Comparison of ENCODE assay signal across 8 cellular contexts in the genomic region with DNA sequence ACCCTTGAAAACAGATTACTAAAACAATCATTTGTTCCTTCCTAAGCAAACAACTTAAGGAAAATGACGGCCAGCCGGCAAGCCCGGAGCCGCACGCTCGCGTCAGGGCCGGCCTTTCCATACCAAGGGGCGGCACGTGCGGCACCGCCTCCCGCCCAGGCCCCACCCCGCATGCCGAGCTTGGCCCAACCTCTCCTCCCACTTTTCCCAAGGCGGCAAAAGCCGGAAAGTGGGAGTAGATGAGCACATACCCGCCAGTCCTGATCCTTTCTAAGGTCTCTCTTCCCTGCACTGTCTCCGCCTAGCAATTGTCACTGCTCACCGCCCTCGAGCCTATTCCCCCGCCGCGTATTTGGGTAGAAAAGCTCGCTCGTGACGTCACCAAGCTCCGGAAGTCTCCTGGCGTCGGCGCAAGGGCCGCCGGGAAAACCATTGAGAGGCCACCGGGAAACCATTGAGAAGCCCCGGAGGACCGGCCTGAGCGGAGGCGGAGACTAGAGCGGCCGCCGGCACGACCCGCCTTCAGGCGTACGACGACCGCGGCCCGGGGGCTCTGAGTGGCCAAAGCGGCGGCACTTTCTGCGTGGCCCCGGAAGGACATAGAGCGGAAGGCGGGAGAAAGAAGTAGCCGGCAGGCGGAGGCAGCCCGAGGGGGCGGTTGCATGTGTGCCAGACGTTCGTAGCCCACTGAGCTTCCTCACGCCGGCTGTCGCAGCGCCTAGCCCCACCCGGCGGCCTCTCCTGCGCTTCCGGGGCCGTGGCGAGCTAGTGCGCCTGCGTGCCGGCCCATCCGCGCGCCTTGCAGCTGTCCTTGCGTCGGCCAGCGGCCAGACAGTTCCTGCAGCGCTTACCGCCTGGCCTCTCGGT. TPM values are rescaled to one million over a fixed set of nuclear protein-coding genes. Genes with fewer than 3 reads are reported as not detected.
DNase-seq lines count a peak whose midpoint lies in the region; ATAC-seq and TF ChIP-seq lines count a peak whose summit lies in the region.

A gene with protein sequence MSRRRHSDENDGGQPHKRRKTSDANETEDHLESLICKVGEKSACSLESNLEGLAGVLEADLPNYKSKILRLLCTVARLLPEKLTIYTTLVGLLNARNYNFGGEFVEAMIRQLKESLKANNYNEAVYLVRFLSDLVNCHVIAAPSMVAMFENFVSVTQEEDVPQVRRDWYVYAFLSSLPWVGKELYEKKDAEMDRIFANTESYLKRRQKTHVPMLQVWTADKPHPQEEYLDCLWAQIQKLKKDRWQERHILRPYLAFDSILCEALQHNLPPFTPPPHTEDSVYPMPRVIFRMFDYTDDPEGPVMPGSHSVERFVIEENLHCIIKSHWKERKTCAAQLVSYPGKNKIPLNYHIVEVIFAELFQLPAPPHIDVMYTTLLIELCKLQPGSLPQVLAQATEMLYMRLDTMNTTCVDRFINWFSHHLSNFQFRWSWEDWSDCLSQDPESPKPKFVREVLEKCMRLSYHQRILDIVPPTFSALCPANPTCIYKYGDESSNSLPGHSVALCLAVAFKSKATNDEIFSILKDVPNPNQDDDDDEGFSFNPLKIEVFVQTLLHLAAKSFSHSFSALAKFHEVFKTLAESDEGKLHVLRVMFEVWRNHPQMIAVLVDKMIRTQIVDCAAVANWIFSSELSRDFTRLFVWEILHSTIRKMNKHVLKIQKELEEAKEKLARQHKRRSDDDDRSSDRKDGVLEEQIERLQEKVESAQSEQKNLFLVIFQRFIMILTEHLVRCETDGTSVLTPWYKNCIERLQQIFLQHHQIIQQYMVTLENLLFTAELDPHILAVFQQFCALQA (plus strand): TSS at position 830 of the 867 bp plus-strand sequence. CDS start 61 bp downstream, outside the sequence.
A gene (minus strand): TSS at position 377 of the 867 bp plus-strand sequence. CDS start 5,806 bp downstream, outside the sequence.

- DNase-seq in AG20443 (ENCODE audit: low spot score) (peak; percentile 98), NCI-H510A (lab: John Stamatoyannopoulos, UW) (peak; percentile 97), cerebellum (ENCODE audit: low spot score) (peak; percentile 97), kidney epithelial cell (ENCODE audit: low read depth) (peak; percentile 90)
- peak; percentile 93 for DNase-seq in activated CD4-positive, alpha-beta T cell treated with anti-CD3 and anti-CD28 coated beads for 1 hour
- peak; percentile 93 to 94 for DNase-seq in stimulated activated CD4-positive, alpha-beta T cell treated with anti-CD3 and anti-CD28 coated beads, Interleukin-15, amount 100 ng/mL, for 48 hours (ENCODE audit: low read depth in 2 of 2)

- H3K27me3 ChIP-seq in kidney epithelial cell (ENCODE audit: control insufficient read depth, insufficient read depth, low read length), result no peaks in the 10 kb centered on the region

- no peaks in the 10 kb centered on the region for H3K36me3 ChIP-seq in kidney epithelial cell (ENCODE audit: control insufficient read depth, insufficient read depth, low read length)

- ATAC-seq in HG03432 (IDR thresholded peaks at IDR 0.05; ENCODE audit: unreplicated experiment), result peak; percentile 87

- peak within 1 kb of the TSS; percentile 100 for H3K4me3 ChIP-seq in kidney epithelial cell (ENCODE audit: low read depth, low read length)

- no peak for TF ChIP-seq CTCF in kidney epithelial cell (IDR thresholded peaks at IDR 0.05; ENCODE audit: insufficient read depth, low read length, poor library complexity, severe bottlenecking)

- TF ChIP-seq POLR2A in GM19099 (IDR thresholded peaks at IDR 0.05; ENCODE audit: extremely low read depth, insufficient read length, low read depth), result peak; percentile 92

RNA-seq across cellular contexts. Expression of the first gene that starts in this region (rescaled TPM):
- total RNA-seq in cerebellum (47.0 TPM), kidney epithelial cell (25.5 and 30.6 TPM in 2 replicates)

RNA-seq across cellular contexts. Expression of the second gene that starts in this region (rescaled TPM):
- total RNA-seq in cerebellum (37.8 TPM), kidney epithelial cell (19.5 and 19.6 TPM in 2 replicates)

Comparison
In these comparisons a context has a peak if more than half of its experiments do, and no peak if none do; other contexts are left out.
1. Peak in every context shown above with its lines: DNase-seq, ATAC-seq and H3K4me3 ChIP-seq.